Comparison of ENCODE assay signal across 8 cellular contexts in genomic region chr2:174985624-174986023, GRCh38. TPM values are rescaled to one million over a fixed set of nuclear protein-coding genes. Genes with fewer than 3 reads are reported as not detected.
A peak's percentile ranks its signal among the peaks of the same experiment; 100 is the strongest.
DNase-seq lines count a peak whose midpoint lies in the region; ATAC-seq, FAIRE-seq and TF ChIP-seq lines count a peak whose summit lies in the region.

No MANE protein-coding gene starts in this region.

- no peak overlapping the region for H2AFZ ChIP-seq in GM12878 (ENCODE audit: control insufficient read depth, low read depth, low read length)

- no peaks in the 10 kb centered on the region for H4K20me1 ChIP-seq in GM12878 (ENCODE audit: control insufficient read depth, insufficient read depth)

- DNase-seq in ACHN (peak; percentile 47), HT-29 (ENCODE audit: low spot score) (peak; percentile 30), GM12878 (ENCODE audit: low read depth, low spot score) (no peak), left lobe of liver (ENCODE audit: low spot score) (no peak)
- DNase-seq in activated CD8-positive, alpha-beta memory T cell treated with anti-CD3 and anti-CD28 coated beads, Interleukin-2, amount 50 U/mL, for 48 hours: no peak

- H3K79me2 ChIP-seq in GM12878 (ENCODE audit: control insufficient read depth, insufficient read depth, low read length): no peaks in the 10 kb centered on the region

- in situ Hi-C loops in ACHN (cut with HindIII; ENCODE audit: low pct_ligation_motif_present, low pct_unique_long_range_greater_than_20kb, low sequenced_read_pairs): loop anchor here (10.0 kb wide), 1 partner anchor 211 kb away; no protein-coding TSS in a partner anchor
- in situ Hi-C loops in GM12878 (cut with MboI): no loop called here

- FAIRE-seq in GM12878 (lab: Jason Lieb, UNC): no peak

- no peak overlapping the region for H3K4me2 ChIP-seq in GM12878 (ENCODE audit: control insufficient read depth, insufficient read depth)

- WGBS in GM12878 (ENCODE audit: insufficient coverage, insufficient replicate concordance, low lambda C conversion rate, missing lambda C conversion rate): 73% methylated on average over 2 of the region's 2 CpGs

- no peaks in the 10 kb centered on the region for H3K36me3 ChIP-seq in GM12878 (ENCODE audit: control insufficient read depth in 2 of 2, insufficient read depth in 2 of 2, low read length in 1 of 2)

- TF ChIP-seq CTCF in GM12878 (IDR thresholded peaks at IDR 0.05 in 2 of 3, conservative IDR thresholded peaks at IDR 0.05 in 1 of 3; ENCODE audit: control insufficient read depth in 2 of 3, extremely low read depth in 1 of 3, insufficient read depth in 1 of 3, low read depth in 3 of 3, low read length in 3 of 3): peak in 1 of 3 experiments; percentile 13; a peak in 2 of 6 replicates

- H3K9ac ChIP-seq in GM12878 (ENCODE audit: control insufficient read depth, insufficient read depth, low read length): no peak overlapping the region

- intact Hi-C loops in GM12878 (cut with micrococcal nuclease; ENCODE audit: unreplicated experiment): loop anchor here (1.0 to 2.0 kb wide), 2 partner anchors 214 to 285 kb away; no protein-coding TSS in a partner anchor

- H3K4me3 ChIP-seq in GM12878: no peak overlapping the region

- POLR2A ChIA-PET in GM12878 (lab: Charles Lee): no interaction called here

- H3K4me1 ChIP-seq in GM12878 (ENCODE audit: control insufficient read depth, insufficient read depth, low read length): no peaks in the 10 kb centered on the region

- H3K27ac ChIP-seq in GM12878 (ENCODE audit: control insufficient read depth, insufficient read depth): no peak overlapping the region

- SMC1A ChIA-PET in GM12878 (lab: Charles Lee; ENCODE audit: uncharacterized antibody, unreplicated experiment): interaction anchor here (1.1 to 3.3 kb wide), 5 partner anchors 13 to 286 kb away, joined by 3 to 16 read pairs (median 4); partner anchors contain the start of gene CHRNA1

- TF ChIP-seq EP300 in GM12878 (IDR thresholded peaks at IDR 0.05; ENCODE audit: borderline replicate concordance in 1 of 2, control insufficient read depth in 1 of 2, low read depth in 2 of 2, low read length in 2 of 2): no peak

- no peaks in the 10 kb centered on the region for H3K27me3 ChIP-seq in GM12878 (replicated peaks in 1 of 2; ENCODE audit: control insufficient read depth in 2 of 2, insufficient read depth in 2 of 2, low read length in 1 of 2)

- no peaks in the 10 kb centered on the region for H3K9me3 ChIP-seq in GM12878 (replicated peaks; ENCODE audit: control insufficient read depth, insufficient read depth, low read length)

- RAD21 ChIA-PET in GM12878 (lab: Charles Lee; ENCODE audit: unreplicated experiment): interaction anchor here (1.6 to 3.9 kb wide), 2 partner anchors 214 to 236 kb away, joined by 8 to 24 read pairs; no protein-coding TSS in a partner anchor

- 0 out of 2 replicates have a peak, but pooled peaks have one; percentile 8 for TF ChIP-seq RAD21 in GM12878 (IDR thresholded peaks at IDR 0.05; ENCODE audit: insufficient read depth, low read depth, low read length)

- CTCF ChIA-PET in GM12878 (lab: Yijun Ruan, JAX): interaction anchor here (1.0 to 5.1 kb wide), 6 partner anchors 172 to 287 kb away, joined by 3 to 35 read pairs (median 14); no protein-coding TSS in a partner anchor

- ATAC-seq in GM12878: no peak
- peak; percentile 51 for ATAC-seq in left lobe of liver
- ATAC-seq in GM21390 (IDR thresholded peaks at IDR 0.05; ENCODE audit: unreplicated experiment): no peak
- no peak for ATAC-seq in HG02884 (IDR thresholded peaks at IDR 0.05; ENCODE audit: unreplicated experiment)
- ATAC-seq in GM19328 (IDR thresholded peaks at IDR 0.05; ENCODE audit: unreplicated experiment): no peak

- BruUV-seq in GM12878 (replicated peaks; lab: Mats Ljungman, UMichigan): no TSS peak

- TF ChIP-seq POLR2A in GM12878 (IDR thresholded peaks at IDR 0.05; ENCODE audit: low read depth, low read length): no peak

TF ChIP-seq in GM12878, 131 proteins besides CTCF, POLR2A, EP300 and RAD21:
- TF ChIP-seq SMC3 (IDR thresholded peaks at IDR 0.05; ENCODE audit: borderline replicate concordance, low read length) (peak; percentile 36; the same call in 1 of the 2 replicates), RFX5 (IDR thresholded peaks at IDR 0.05; ENCODE audit: low read depth, low read length) (no peak)

RNA-seq across cellular contexts. Expression of gene CHN1, which starts 19.6 kb away (rescaled TPM):
- 0.70 TPM in 1 of 2 replicates, not detected in the other for total RNA-seq in HT-29 (2014; rRNA removed; shearing (Covaris generic))
- 1.2 and 2.6 TPM in 2 replicates for total RNA-seq in GM12878 (2013; cell fraction: nucleolus; rRNA removed)
- total RNA-seq in GM12878 (2014; rRNA removed) (0.65 TPM in 1 of 2 replicates, not detected in the other), GM12878 (2014; rRNA removed; fragmentation: Illumina TruSeq; extraction: Trizol) (0.36 and 0.69 TPM in 2 replicates), GM12878 (2021) (0.24 and 0.92 TPM in 2 replicates), left lobe of liver (1.6 TPM)
- polyA plus RNA-seq in GM12878 (2011; ENCODE audit: low read depth): 0.38 TPM
- polyA plus RNA-seq in GM12878 (2011; rRNA removed) (0.76 and 0.86 TPM in 2 replicates), GM12878 (2014; fragmentation: Illumina TruSeq; extraction: Trizol) (0.41 and 0.60 TPM in 2 replicates), GM12878 (2014; fragmentation: Nextera tagmentation; extraction: Ambion mirVana) (under 1 TPM; 0.27 to 0.53 TPM), GM12878 (2014; rRNA removed) (0.18 and 0.24 TPM in 2 replicates), GM12878 (2016; fragmentation: Nextera tagmentation; extraction: Ambion mirVana) (under 1 TPM; 0.58 to 0.92 TPM)
- polyA plus RNA-seq in GM12878 (2011; cell fraction: cytosol; rRNA removed): 0.38 and 0.40 TPM in 2 replicates
- polyA plus RNA-seq in GM12878 (2011; cell fraction: nucleus; rRNA removed): 0.76 and 1.1 TPM in 2 replicates
- 0.22 and 0.43 TPM in 2 replicates for polyA plus RNA-seq in GM12878 (2012)
- 0.82 and 1.8 TPM in 2 replicates for polyA minus RNA-seq in GM12878 (2011; rRNA and poly(A)+ RNA removed)
- polyA minus RNA-seq in GM12878 (2011; cell fraction: cytosol; rRNA and poly(A)+ RNA removed): 1.1 and 2.9 TPM in 2 replicates
- 1.2 and 3.8 TPM in 2 replicates for polyA minus RNA-seq in GM12878 (2011; cell fraction: nucleus; rRNA and poly(A)+ RNA removed)

Comparison
In these comparisons a context has a peak if more than half of its experiments do, and no peak if none do; other contexts are left out.
1. DNase-seq: peak in ACHN (single experiment) and HT-29 (single experiment); none in GM12878 (single experiment), left lobe of liver (single experiment) and activated CD8-positive, alpha-beta memory T cell treated with anti-CD3 and anti-CD28 coated beads, Interleukin-2, amount 50 U/mL, for 48 hours (single experiment).